Comparison of ENCODE assay signal across 1 cellular context in genomic region chr14:69133206-69134125, GRCh38.
A peak's percentile ranks its signal among the peaks of the same experiment; 100 is the strongest.
TF ChIP-seq lines count a peak whose summit lies in the region.

No MANE protein-coding gene starts in this region.

TF ChIP-seq in HEK293, 187 proteins besides CTCF, POLR2A, EP300 and RAD21 (continued from another document):
- no peak for TF ChIP-seq SP3 (tag by site-specific recombination; IDR thresholded peaks at IDR 0.05)
- TF ChIP-seq EGR2 (tag by site-specific recombination; IDR thresholded peaks at IDR 0.05; ENCODE audit: low read depth) = 0 out of 2 replicates have a peak, but pooled peaks have one; percentile 21
- peak; percentile 85 for TF ChIP-seq ZNF664 (tag by site-specific recombination; IDR thresholded peaks at IDR 0.05)
- TF ChIP-seq PRDM4 (tag by site-specific recombination; IDR thresholded peaks at IDR 0.05) = 0 out of 2 replicates have a peak, but pooled peaks have one; percentile 1
- peak; percentile 84 for TF ChIP-seq PRDM10 (tag by site-specific recombination; IDR thresholded peaks at IDR 0.05)
- peak; percentile 59 for TF ChIP-seq PRDM6 (tag by site-specific recombination; IDR thresholded peaks at IDR 0.05)
- TF ChIP-seq TRIM28 (IDR thresholded peaks at IDR 0.05; ENCODE audit: borderline replicate concordance, low read length) = peak; percentile 56; the same call in 1 of the 2 replicates
- TF ChIP-seq ZEB2 (tag by site-specific recombination; IDR thresholded peaks at IDR 0.05) = peak; percentile 73; the same call in 1 of the 2 replicates
- 0 out of 2 replicates have a peak, but pooled peaks have one; percentile 9 for TF ChIP-seq ZNF580 (tag by site-specific recombination; IDR thresholded peaks at IDR 0.05)
